8 cellular contexts compared by ENCODE assay signal in the genomic region with DNA sequence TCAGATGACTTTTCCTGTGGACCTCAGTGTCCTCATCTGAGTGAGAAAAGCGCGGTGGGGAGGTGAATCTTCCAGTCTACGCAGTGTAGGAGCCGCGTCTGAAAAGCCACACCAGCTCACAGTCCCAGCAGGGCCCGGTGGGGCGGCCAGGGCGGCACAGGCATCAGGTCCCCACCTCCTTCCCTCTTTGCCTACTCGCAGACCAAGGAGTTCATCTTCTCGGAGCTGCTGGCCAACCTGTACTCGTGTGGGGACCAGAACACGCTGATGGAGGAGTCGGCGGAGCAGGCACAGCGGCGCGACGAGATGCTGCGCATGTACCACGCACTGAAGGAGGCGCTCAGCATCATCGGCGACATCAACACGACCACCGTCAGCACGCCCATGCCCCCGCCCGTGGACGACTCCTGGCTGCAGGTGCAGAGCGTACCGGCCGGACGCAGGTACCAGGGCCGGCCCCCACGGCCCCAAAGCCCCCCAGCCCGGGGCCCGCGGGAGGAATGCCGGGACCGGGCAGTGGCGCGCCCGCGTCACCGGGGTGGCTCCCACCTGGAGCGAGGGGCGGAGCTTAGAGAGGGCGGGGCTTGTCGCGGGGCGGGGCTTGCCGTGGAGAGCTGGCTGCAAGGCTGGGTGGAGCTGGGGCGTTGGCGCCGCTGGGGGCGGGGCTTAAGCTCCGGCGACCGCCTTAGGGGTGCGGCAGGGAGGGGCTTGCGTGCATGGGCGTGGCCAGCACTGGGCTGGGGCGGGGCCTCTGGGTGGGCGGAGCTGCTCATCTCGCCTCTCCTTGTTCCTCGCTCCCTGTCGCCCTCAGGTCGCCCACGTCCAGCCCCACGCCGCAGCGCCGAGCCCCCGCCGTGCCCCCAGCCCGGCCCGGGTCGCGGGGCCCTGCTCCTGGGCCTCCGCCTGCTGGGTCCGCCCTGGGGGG. TPM values are rescaled to one million over a fixed set of nuclear protein-coding genes. Genes with fewer than 3 reads are reported as not detected.
DNase-seq lines count a peak whose midpoint lies in the region; ATAC-seq lines count a peak whose summit lies in the region.

No MANE protein-coding gene starts in this region.

- peaks cover 7% of the 10 kb centered on the region for H3K27me3 Mint-ChIP-seq in activated T-cell treated with anti-CD3 and anti-CD28 coated beads, Interleukin-2, amount 50 U/mL, for 4 hours (ENCODE audit: low read depth)
- H3K27me3 Mint-ChIP-seq in natural killer cell treated with Interleukin-12 subunit alpha and Interleukin-12 subunit beta and Interleukin-15 and Interleukin-18, amount 100 ng/mL, for 72 hours, result peaks cover 0 to 11% of the 10 kb centered on the region in 2 donors

- no peak overlapping the region for H3K27ac Mint-ChIP-seq in natural killer cell treated with Interleukin-12 subunit alpha and Interleukin-12 subunit beta and Interleukin-15 and Interleukin-18, amount 100 ng/mL, for 72 hours

- no peaks in the 10 kb centered on the region for H3K36me3 Mint-ChIP-seq in activated T-cell treated with anti-CD3 and anti-CD28 coated beads, Interleukin-2, amount 50 U/mL, for 4 hours (ENCODE audit: insufficient read depth)
- no peaks in the 10 kb centered on the region for H3K36me3 Mint-ChIP-seq in natural killer cell treated with Interleukin-12 subunit alpha and Interleukin-12 subunit beta and Interleukin-15 and Interleukin-18, amount 100 ng/mL, for 72 hours

- DNase-seq in DMS 273 (lab: John Stamatoyannopoulos, UW; ENCODE audit: unreplicated experiment) (peak; percentile 36), DMS 273 treated with DMSO at 0.1 percent for 48 hours (lab: John Stamatoyannopoulos, UW) (no peak), NOMO-1 treated with dmso at 0.1 percent for 144 hours (lab: John Stamatoyannopoulos, UW; ENCODE audit: unreplicated experiment) (peak; percentile 35)
- DNase-seq in activated T-cell treated with anti-CD3 and anti-CD28 coated beads, Interleukin-2, amount 50 U/mL, for 4 hours, result peak; percentile 99
- peak; percentile 94 for DNase-seq in natural killer cell treated with Interleukin-12 subunit alpha and Interleukin-12 subunit beta and Interleukin-15 and Interleukin-18, amount 100 ng/mL, for 72 hours (ENCODE audit: low spot score)
- DNase-seq in stimulated activated naive CD4-positive, alpha-beta T cell treated with Interleukin-2 at 50 U/mL for 16 hours (lab: John Stamatoyannopoulos, UW), result peak; percentile 94

- H3K9me3 Mint-ChIP-seq in activated T-cell treated with anti-CD3 and anti-CD28 coated beads, Interleukin-2, amount 50 U/mL, for 4 hours, result no peaks in the 10 kb centered on the region
- no peaks in the 10 kb centered on the region for H3K9me3 Mint-ChIP-seq in natural killer cell treated with Interleukin-12 subunit alpha and Interleukin-12 subunit beta and Interleukin-15 and Interleukin-18, amount 100 ng/mL, for 72 hours

- peaks cover 13% of the 10 kb centered on the region for H3K4me1 Mint-ChIP-seq in activated T-cell treated with anti-CD3 and anti-CD28 coated beads, Interleukin-2, amount 50 U/mL, for 4 hours (ENCODE audit: low read depth)
- H3K4me1 Mint-ChIP-seq in natural killer cell treated with Interleukin-12 subunit alpha and Interleukin-12 subunit beta and Interleukin-15 and Interleukin-18, amount 100 ng/mL, for 72 hours (ENCODE audit: low read depth in 2 of 2), result peaks cover 15 to 20% of the 10 kb centered on the region in 2 donors

- H3K4me3 Mint-ChIP-seq in activated T-cell treated with anti-CD3 and anti-CD28 coated beads, Interleukin-2, amount 50 U/mL, for 4 hours, result peak overlapping the region; percentile 79
- H3K4me3 Mint-ChIP-seq in natural killer cell treated with Interleukin-12 subunit alpha and Interleukin-12 subunit beta and Interleukin-15 and Interleukin-18, amount 100 ng/mL, for 72 hours, result peak overlapping the region; percentile 43

- ATAC-seq in HG02938 (IDR thresholded peaks at IDR 0.05; ENCODE audit: unreplicated experiment) (peak; percentile 73), esophagus mucosa (peak; percentile 96)
- ATAC-seq in activated T-cell treated with anti-CD3 and anti-CD28 coated beads, Interleukin-2, amount 50 U/mL, for 4 hours, result peak; percentile 97
- peak; percentile 99 for ATAC-seq in natural killer cell treated with Interleukin-12 subunit alpha and Interleukin-12 subunit beta and Interleukin-15 and Interleukin-18, amount 100 ng/mL, for 72 hours

RNA-seq across cellular contexts. Expression of gene GOLGA2, which starts 25.6 kb away (rescaled TPM):
- 10 to 100 TPM; 39.4 to 48.2 (median 46.5) TPM for total RNA-seq in activated T-cell treated with anti-CD3 and anti-CD28 coated beads, Interleukin-2, amount 50 U/mL, for 4 hours
- 68.3 TPM for total RNA-seq in esophagus mucosa
- total RNA-seq in natural killer cell treated with Interleukin-12 subunit alpha and Interleukin-12 subunit beta and Interleukin-15 and Interleukin-18, amount 100 ng/mL, for 72 hours, result 10 to 100 TPM; 66.8 to 68.9 TPM

RNA-seq across cellular contexts. Expression of gene SWI5, which starts 25.9 kb away (rescaled TPM):
- 10 to 100 TPM; 18.6 to 19.5 (median 19.1) TPM for total RNA-seq in activated T-cell treated with anti-CD3 and anti-CD28 coated beads, Interleukin-2, amount 50 U/mL, for 4 hours
- 24.8 TPM for total RNA-seq in esophagus mucosa
- total RNA-seq in natural killer cell treated with Interleukin-12 subunit alpha and Interleukin-12 subunit beta and Interleukin-15 and Interleukin-18, amount 100 ng/mL, for 72 hours, result 10 to 100 TPM in 1 of 2 donors, 1 to 10 TPM in 1; 7.5 to 20.4 TPM

RNA-seq across cellular contexts. Expression of gene DNM1, which starts 47.0 kb away (rescaled TPM):
- under 1 TPM; 0.32 to 0.43 (median 0.40) TPM for total RNA-seq in activated T-cell treated with anti-CD3 and anti-CD28 coated beads, Interleukin-2, amount 50 U/mL, for 4 hours
- 2.2 TPM for total RNA-seq in esophagus mucosa
- total RNA-seq in natural killer cell treated with Interleukin-12 subunit alpha and Interleukin-12 subunit beta and Interleukin-15 and Interleukin-18, amount 100 ng/mL, for 72 hours, result 1 to 10 TPM in 1 of 2 donors, under 1 TPM in 1; 0.52 to 1.1 TPM

RNA-seq across cellular contexts. Expression of gene CIZ1, which starts 58.8 kb away (rescaled TPM):
- total RNA-seq in activated T-cell treated with anti-CD3 and anti-CD28 coated beads, Interleukin-2, amount 50 U/mL, for 4 hours, result 100 to 1,000 TPM; 117 to 128 (median 124) TPM
- total RNA-seq in esophagus mucosa, result 85.2 TPM
- 100 to 1,000 TPM; 114 to 135 TPM for total RNA-seq in natural killer cell treated with Interleukin-12 subunit alpha and Interleukin-12 subunit beta and Interleukin-15 and Interleukin-18, amount 100 ng/mL, for 72 hours
